9 cellular contexts compared by ENCODE assay signal in the genomic region with DNA sequence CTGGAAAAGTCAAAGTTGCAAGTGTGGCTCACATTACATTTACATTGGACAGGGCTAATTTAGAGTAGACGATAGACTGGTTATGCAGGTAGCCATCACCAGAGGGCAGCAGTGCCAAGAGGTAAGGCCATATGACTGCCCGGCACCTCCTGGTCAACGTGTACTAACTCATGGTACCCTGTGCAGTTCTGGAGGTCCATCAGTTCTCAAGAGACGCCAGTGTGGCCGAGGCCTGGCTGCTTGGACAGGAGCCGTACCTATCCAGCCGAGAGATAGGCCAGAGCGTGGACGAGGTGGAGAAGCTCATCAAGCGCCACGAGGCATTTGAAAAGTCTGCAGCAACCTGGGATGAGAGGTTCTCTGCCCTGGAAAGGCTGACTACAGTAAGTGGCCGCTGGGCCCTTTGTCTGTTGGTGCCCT.
DNase-seq lines count a peak whose midpoint lies in the region; ATAC-seq, FAIRE-seq and TF ChIP-seq lines count a peak whose summit lies in the region.
"Had no signal": no experiment of that assay in that cellular context is flagged by ENCODE, and none has a peak within 500 bp of the region (broad histone marks: within the 10 kb centered on the region; RNA-seq: fewer than 3 reads in every experiment).

No MANE protein-coding gene starts in this region.

- peak overlapping the region; percentile 8 for H3K27ac Mint-ChIP-seq in activated T-helper 2 cell treated with anti-CD3 and anti-CD28 coated beads, Interferon-gamma antibody, Interleukin-2, Interleukin-4, amounts not matched to agents 10 μg/mL and 5 μg/mL and 100 μg/mL, durations not matched to agents 14 hours and 24 hours and 36 hours
- H3K27ac Mint-ChIP-seq: IgD-negative memory B cell had no signal

- no peaks in the 10 kb centered on the region for H3K27me3 Mint-ChIP-seq in activated T-helper 2 cell treated with anti-CD3 and anti-CD28 coated beads, Interferon-gamma antibody, Interleukin-2, Interleukin-4, amounts not matched to agents 10 μg/mL and 5 μg/mL and 100 μg/mL, durations not matched to agents 14 hours and 24 hours and 36 hours (ENCODE audit: low read depth)
- H3K27me3 Mint-ChIP-seq: IgD-negative memory B cell had no signal

- ATAC-seq in GM18867 (IDR thresholded peaks at IDR 0.05; ENCODE audit: unreplicated experiment), result peak; percentile 63
- peak; percentile 55 to 79 (median 66) for ATAC-seq in heart right ventricle

- no peaks in the 10 kb centered on the region for H3K9me3 Mint-ChIP-seq in activated T-helper 2 cell treated with anti-CD3 and anti-CD28 coated beads, Interferon-gamma antibody, Interleukin-2, Interleukin-4, amounts not matched to agents 10 μg/mL and 5 μg/mL and 100 μg/mL, durations not matched to agents 14 hours and 24 hours and 36 hours
- H3K9me3 Mint-ChIP-seq: IgD-negative memory B cell had no signal

- peak; percentile 69 for TF ChIP-seq CTCF in BE2C (IDR thresholded peaks at IDR 0.05; ENCODE audit: low read depth, low read length)
- peak in 8 of 9 donors; percentile 29 to 69 (median 61) for TF ChIP-seq CTCF in heart right ventricle (IDR thresholded peaks at IDR 0.05)

- H3K9me3 ChIP-seq in BE2C (no peaks in the 10 kb centered on the region), heart right ventricle (no peaks in the 10 kb centered on the region), small intestine (ENCODE audit: control insufficient read depth, low read depth) (no peaks in the 10 kb centered on the region)

- H3K4me1 ChIP-seq in BE2C, result no peaks in the 10 kb centered on the region
- peaks cover 0 to 46% (median 24%) of the 10 kb centered on the region in 9 donors for H3K4me1 ChIP-seq in heart right ventricle
- no peaks in the 10 kb centered on the region for H3K4me1 ChIP-seq in small intestine (ENCODE audit: control insufficient read depth in 2 of 2, insufficient read depth in 1 of 2, low read depth in 1 of 2, low read length in 1 of 2)

- H3K27ac ChIP-seq in heart right ventricle, result peak overlapping the region in 9 of 10 donors; percentile 2 to 75 (median 50)
- peak overlapping the region in 1 of 2 donors; percentile 5 for H3K27ac ChIP-seq in small intestine (ENCODE audit: low read depth in 1 of 2, low read length in 1 of 2)

- H3K36me3 ChIP-seq in BE2C, result peaks cover 31% of the 10 kb centered on the region
- peaks cover 5 to 100% (median 94%) of the 10 kb centered on the region in 9 donors for H3K36me3 ChIP-seq in heart right ventricle
- peaks cover 27 to 42% of the 10 kb centered on the region in 2 donors for H3K36me3 ChIP-seq in small intestine (ENCODE audit: control insufficient read depth in 2 of 2, insufficient read depth in 2 of 2, low read length in 2 of 2)

- WGBS in heart right ventricle, 2 donors, result 71 to 75% methylated on average over 12 of the region's 12 CpGs
- WGBS in small intestine, 3 donors, result 84 to 87% (median 86%) methylated on average over 12 of the region's 12 CpGs

- no peak overlapping the region for H3K4me3 Mint-ChIP-seq in activated T-helper 2 cell treated with anti-CD3 and anti-CD28 coated beads, Interferon-gamma antibody, Interleukin-2, Interleukin-4, amounts not matched to agents 10 μg/mL and 5 μg/mL and 100 μg/mL, durations not matched to agents 14 hours and 24 hours and 36 hours (ENCODE audit: low read depth)

- intact Hi-C loops in activated T-helper 2 cell treated with anti-CD3 and anti-CD28 coated beads, Interferon-gamma antibody, Interleukin-2, Interleukin-4, amounts not matched to agents 10 μg/mL and 5 μg/mL and 100 μg/mL, durations not matched to agents 14 hours and 24 hours and 36 hours (cut with micrococcal nuclease), result loop anchor here (1.0 to 10.0 kb wide), 3 partner anchors 47 to 773 kb away; no protein-coding TSS in a partner anchor
- intact Hi-C loops in heart right ventricle (cut with DNase I), result loop anchor here in 1 of 10 donors (10.0 kb wide), 1 partner anchor 133 kb away; no protein-coding TSS in a partner anchor

- H3K27me3 ChIP-seq in BE2C (no peaks in the 10 kb centered on the region), heart right ventricle (no peaks in the 10 kb centered on the region), small intestine (ENCODE audit: control insufficient read depth in 2 of 2, insufficient read depth in 2 of 2, low read length in 2 of 2) (no peaks in the 10 kb centered on the region)

- FAIRE-seq in small intestine (lab: Jason Lieb, UNC), result no peak

- DNase-seq in BE2C (peak; percentile 56), NCI-H524 treated with DMSO at 0.1 percent for 48 hours (lab: John Stamatoyannopoulos, UW) (peak; percentile 14), heart right ventricle (no peak), small intestine (peak; percentile 53), KG1 (lab: John Stamatoyannopoulos, UW) (no peak)
- no peak for DNase-seq in activated T-helper 2 cell treated with anti-CD3 and anti-CD28 coated beads, Interferon-gamma antibody, Interleukin-2, Interleukin-4, amounts not matched to agents 10 μg/mL and 5 μg/mL and 100 μg/mL, durations not matched to agents 14 hours and 24 hours and 36 hours (ENCODE audit: low spot score)
- DNase-seq in central memory CD4-positive, alpha-beta T cell, result no peak

- H3K36me3 Mint-ChIP-seq in activated T-helper 2 cell treated with anti-CD3 and anti-CD28 coated beads, Interferon-gamma antibody, Interleukin-2, Interleukin-4, amounts not matched to agents 10 μg/mL and 5 μg/mL and 100 μg/mL, durations not matched to agents 14 hours and 24 hours and 36 hours (ENCODE audit: low read depth), result peaks cover 93% of the 10 kb centered on the region
- H3K36me3 Mint-ChIP-seq: IgD-negative memory B cell had no signal

- H3K4me1 Mint-ChIP-seq in activated T-helper 2 cell treated with anti-CD3 and anti-CD28 coated beads, Interferon-gamma antibody, Interleukin-2, Interleukin-4, amounts not matched to agents 10 μg/mL and 5 μg/mL and 100 μg/mL, durations not matched to agents 14 hours and 24 hours and 36 hours (ENCODE audit: low read depth), result peaks cover 21% of the 10 kb centered on the region

- no peak overlapping the region for H3K4me3 ChIP-seq in BE2C (ENCODE audit: low read depth, low read length)
- no peak overlapping the region for H3K4me3 ChIP-seq in heart right ventricle
- no peak overlapping the region for H3K4me3 ChIP-seq in small intestine (ENCODE audit: low read depth in 1 of 2, low read length in 2 of 2)

Comparison
In these comparisons a context has a peak if more than half of its experiments do, and no peak if none do; other contexts are left out.
1. DNase-seq: peak in BE2C (single experiment), NCI-H524 treated with DMSO at 0.1 percent for 48 hours (single experiment) and small intestine (single experiment); none in activated T-helper 2 cell treated with anti-CD3 and anti-CD28 coated beads, Interferon-gamma antibody, Interleukin-2, Interleukin-4, amounts not matched to agents 10 μg/mL and 5 μg/mL and 100 μg/mL, durations not matched to agents 14 hours and 24 hours and 36 hours (single experiment), heart right ventricle (0 of 2), KG1 (single experiment) and central memory CD4-positive, alpha-beta T cell (single experiment).